In genomic region chr15:56613826-56614225, GRCh38 we compare ENCODE assay signal across 26 cellular contexts.
"Had no signal": no experiment of that assay in that cellular context is flagged by ENCODE, and none has a peak within 500 bp of the region (broad histone marks: within the 10 kb centered on the region; RNA-seq: fewer than 3 reads in every experiment).

No MANE protein-coding gene starts in this region.

- DNase-seq: activated CD4-positive, alpha-beta T cell treated with anti-CD3 and anti-CD28 coated beads for 48 hours; activated CD4-positive, alpha-beta T cell treated with anti-CD3 and anti-CD28 coated beads, Interleukin-2, amount 50 U/mL, for 48 hours; activated CD8-positive, alpha-beta memory T cell treated with anti-CD3 and anti-CD28 coated beads, Interleukin-2, amount 50 U/mL, for 48 hours; activated T-cell treated with anti-CD3 and anti-CD28 coated beads, Interleukin-2, amount 50 U/mL, for 4 hours; central memory CD4-positive, alpha-beta T cell; head of caudate nucleus; hippocampal formation; left cardiac atrium; left ventricle myocardium superior; ovary; stimulated activated CD4-positive, alpha-beta T cell treated with anti-CD3 and anti-CD28 coated beads, Interleukin-12 subunit alpha, Interleukin-12 subunit beta, amount 100 ng/mL, for 4 hours; stimulated activated CD4-positive, alpha-beta T cell treated with anti-CD3 and anti-CD28 coated beads, Interleukin-4, amount 100 ng/mL, for 1 hour; stimulated activated naive CD8-positive, alpha-beta T cell treated with anti-CD3 and anti-CD28 coated beads, Interleukin-15, Interleukin-2, amounts not matched to agents 100 U/mL and 50 U/mL, for 24 hours; T-helper 9 cell; testis; trophoblast cell; uterus had no signal

- H3K4me3 ChIP-seq: breast epithelium, ovary, skin epidermis, testis, uterus had no signal

- H3K36me3 ChIP-seq: breast epithelium, neutrophil, ovary, uterus had no signal

- H3K27me3 Mint-ChIP-seq: progenitor cell of endocrine pancreas had no signal

- H3K9me3 ChIP-seq: breast epithelium, neutrophil, ovary, testis, uterus had no signal

- ATAC-seq: activated T-cell treated with anti-CD3 and anti-CD28 coated beads, Interleukin-2, amount 50 U/mL, for 4 hours; left cardiac atrium; left ventricle myocardium superior; sciatic nerve; stimulated activated naive CD8-positive, alpha-beta T cell treated with anti-CD3 and anti-CD28 coated beads, Interleukin-15, Interleukin-2, amounts not matched to agents 100 U/mL and 50 U/mL, for 24 hours had no signal

- H3K9me3 Mint-ChIP-seq: activated naive CD4-positive, alpha-beta T cell treated with anti-CD3 and anti-CD28 coated beads, Interleukin-2, amount 50 U/mL, for 24 hours; activated T-cell treated with anti-CD3 and anti-CD28 coated beads, Interleukin-2, amount 50 U/mL, for 4 hours; activated T-helper 2 cell treated with anti-CD3 and anti-CD28 coated beads, Interferon-gamma antibody, Interleukin-2, Interleukin-4, amounts not matched to agents 10 μg/mL and 5 μg/mL and 100 μg/mL, durations not matched to agents 14 hours and 24 hours and 36 hours had no signal

- H3K4me1 ChIP-seq: breast epithelium, testis, uterus had no signal

- H3K4me3 Mint-ChIP-seq: activated naive CD4-positive, alpha-beta T cell treated with anti-CD3 and anti-CD28 coated beads, Interleukin-2, amount 50 U/mL, for 24 hours; activated T-cell treated with anti-CD3 and anti-CD28 coated beads, Interleukin-2, amount 50 U/mL, for 4 hours; nephron had no signal

- H3K27ac Mint-ChIP-seq: activated naive CD4-positive, alpha-beta T cell treated with anti-CD3 and anti-CD28 coated beads, Interleukin-2, amount 50 U/mL, for 24 hours; activated T-helper 2 cell treated with anti-CD3 and anti-CD28 coated beads, Interferon-gamma antibody, Interleukin-2, Interleukin-4, amounts not matched to agents 10 μg/mL and 5 μg/mL and 100 μg/mL, durations not matched to agents 14 hours and 24 hours and 36 hours; nephron; progenitor cell of endocrine pancreas had no signal

- H3K27ac ChIP-seq: breast epithelium, neutrophil, ovary, skin epidermis, testis, uterus, VCaP had no signal

- H3K4me1 Mint-ChIP-seq: nephron had no signal
